ENCODE assay signal across 8 cellular contexts in the genomic region with DNA sequence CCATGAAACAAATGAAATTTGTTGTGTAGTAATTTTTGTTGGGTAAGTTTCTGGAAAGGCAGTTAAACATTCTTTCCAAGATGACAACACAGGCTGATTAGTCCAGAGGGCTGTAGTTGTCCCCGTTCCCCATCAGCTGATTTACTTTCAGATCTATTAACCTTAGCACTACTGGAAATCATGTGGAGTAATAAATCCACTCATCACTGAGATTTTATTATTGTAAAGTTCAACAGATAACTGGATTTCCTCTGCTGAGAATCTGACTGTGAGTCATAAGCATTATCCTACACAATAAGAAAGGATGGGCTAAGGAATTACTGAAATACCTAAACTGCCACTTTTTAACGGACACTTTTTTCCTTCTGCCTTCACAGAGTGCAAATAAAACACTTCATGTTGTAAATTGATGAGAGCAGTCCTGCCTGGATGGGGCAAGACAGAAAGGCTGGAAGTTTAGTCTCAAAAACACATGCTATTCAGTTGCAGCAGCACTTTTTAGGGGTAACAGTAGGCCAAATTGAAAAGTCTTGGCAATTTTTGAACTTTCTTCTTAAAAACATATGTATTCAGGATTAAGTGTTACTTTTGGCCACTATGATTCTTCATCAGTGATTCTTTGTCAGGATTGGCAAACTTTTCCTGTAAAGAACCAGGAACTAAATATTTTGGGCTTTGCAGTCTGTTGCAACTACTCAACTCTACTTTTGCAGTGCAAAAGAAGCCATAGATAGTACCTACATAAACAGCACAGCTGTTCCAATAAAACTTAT. TPM values are rescaled to one million over a fixed set of nuclear protein-coding genes. Genes with fewer than 3 reads are reported as not detected.
DNase-seq lines count a peak whose midpoint lies in the region; ATAC-seq, FAIRE-seq and TF ChIP-seq lines count a peak whose summit lies in the region.

No MANE protein-coding gene starts in this region.

- H3K4me3 ChIP-seq in K562 = no peak overlapping the region
- H3K4me3 ChIP-seq in kidney (ENCODE audit: low read length in 2 of 2) = peak overlapping the region; percentile 4 to 12
- peak overlapping the region in 2 of 4 donors; percentile 1 to 72 for H3K4me3 ChIP-seq in stomach

- no peaks in the 10 kb centered on the region for H3K9me1 ChIP-seq in K562 (ENCODE audit: control insufficient read depth, insufficient read depth, low read length)

- POLR2A ChIA-PET in HEK293T (lab: Yijun Ruan, JAX) (no interaction called here), K562 (lab: Yijun Ruan, JAX) (interaction anchor here (0.5 to 1.7 kb wide), 4 partner anchors 8 to 1108 kb away, joined by 3 to 6 read pairs (median 4); no protein-coding TSS in a partner anchor)

- no peak for TF ChIP-seq RAD21 in K562 (CRISPR knock-in tag; conservative IDR thresholded peaks at IDR 0.05 in 1 of 2, IDR thresholded peaks at IDR 0.05 in 1 of 2)

- WGBS in K562 (ENCODE audit: insufficient coverage, low coverage, missing lambda C conversion rate) = 43% methylated on average over 2 of the region's 2 CpGs
- 16 to 43% (median 38%) methylated on average over 2 of the region's 2 CpGs for WGBS in stomach, 5 donors

- H3K27me3 ChIP-seq in K562 (ENCODE audit: control insufficient read depth in 2 of 2, insufficient read depth in 2 of 2, low read length in 2 of 2) (no peaks in the 10 kb centered on the region), stomach (no peaks in the 10 kb centered on the region)

- H3K79me2 ChIP-seq in K562 (ENCODE audit: control insufficient read depth, insufficient read depth, low read length) = peaks cover 34% of the 10 kb centered on the region

- no peak overlapping the region for H2AFZ ChIP-seq in K562 (ENCODE audit: low read depth, low read length)

- no peak for TF ChIP-seq EP300 in K562 (IDR thresholded peaks at IDR 0.05; ENCODE audit: low read length)
- no peak for TF ChIP-seq EP300 in stomach (IDR thresholded peaks at IDR 0.05)

- H4K20me1 ChIP-seq in K562 (replicated peaks; ENCODE audit: control insufficient read depth, insufficient read depth, low read length) = no peaks in the 10 kb centered on the region

- H3K9me3 ChIP-seq in K562 (replicated peaks; ENCODE audit: control insufficient read depth, insufficient read depth, low read depth, low read length) (no peaks in the 10 kb centered on the region), kidney (ENCODE audit: control insufficient read depth in 1 of 2, low read length in 2 of 2) (no peaks in the 10 kb centered on the region), stomach (no peaks in the 10 kb centered on the region)

- in situ Hi-C loops in K562 (cut with MboI) = no loop called here

- DNase-seq in HEK293T (ENCODE audit: extremely low spot score) = no peak
- no peak for DNase-seq in K562 (ENCODE audit: extremely low read depth in 1 of 4, low spot score in 3 of 4)
- DNase-seq in kidney = no peak
- no peak for DNase-seq in stomach
- no peak for DNase-seq in occipital lobe (lab: John Stamatoyannopoulos, UW)
- no peak for DNase-seq in NCI-H2196 (lab: John Stamatoyannopoulos, UW; ENCODE audit: unreplicated experiment)

- FAIRE-seq in K562 (lab: Jason Lieb, UNC) (no peak), kidney (lab: Jason Lieb, UNC) (peak; percentile 70)

- CTCF ChIA-PET in HEK293T (lab: Yijun Ruan, JAX) = no interaction called here
- CTCF ChIA-PET in K562 (lab: Yijun Ruan, JAX; ENCODE audit: low intra/inter-chr PET ratio) = no interaction called here

- TF ChIP-seq POLR2A in K562 (conservative IDR thresholded peaks at IDR 0.05) (no peak), stomach (IDR thresholded peaks at IDR 0.05) (no peak)

- no peak for ATAC-seq in K562
- no peak for ATAC-seq in GM18870 (IDR thresholded peaks at IDR 0.05; ENCODE audit: unreplicated experiment)
- ATAC-seq in GM21723 (IDR thresholded peaks at IDR 0.05; ENCODE audit: unreplicated experiment) = no peak

- H3K27ac ChIP-seq in K562 (ENCODE audit: extremely low read depth, low read depth, low read length) = no peak overlapping the region
- H3K27ac ChIP-seq in kidney (ENCODE audit: low read depth in 2 of 2, low read length in 2 of 2) = peak overlapping the region; percentile 85 to 92
- H3K27ac ChIP-seq in stomach = peak overlapping the region in 4 of 5 donors; percentile 71 to 95 (median 88)

- H3K9ac ChIP-seq in K562 (ENCODE audit: insufficient read depth in 1 of 2, low read depth in 2 of 2, low read length in 2 of 2) = no peak overlapping the region
- peak overlapping the region in 1 of 2 donors; percentile 35 for H3K9ac ChIP-seq in kidney (ENCODE audit: low read length in 2 of 2)

- TF ChIP-seq CTCF in K562 (IDR thresholded peaks at IDR 0.05 in 2 of 3, conservative IDR thresholded peaks at IDR 0.05 in 1 of 3; ENCODE audit: insufficient read depth in 2 of 3, low read depth in 1 of 3, low read length in 3 of 3) (no peak), kidney (IDR thresholded peaks at IDR 0.05; ENCODE audit: borderline replicate concordance, extremely low read depth, insufficient read depth) (no peak), stomach (IDR thresholded peaks at IDR 0.05) (no peak)

- no peak overlapping the region for H3K4me2 ChIP-seq in K562 (ENCODE audit: insufficient read depth, low read length)

- H3K4me1 ChIP-seq in K562 (replicated peaks in 1 of 2; ENCODE audit: control insufficient read depth in 2 of 2, insufficient read depth in 2 of 2, low read length in 2 of 2) (peaks cover 4 to 6% of the 10 kb centered on the region in 2 experiments; a peak in 3 of 5 replicates), kidney (ENCODE audit: control insufficient read depth in 1 of 2, insufficient read depth in 1 of 2, low read depth in 1 of 2, low read length in 2 of 2) (peaks cover 12 to 61% of the 10 kb centered on the region in 2 donors), stomach (peaks cover 26 to 99% (median 74%) of the 10 kb centered on the region in 4 donors)

- intact Hi-C loops in K562 (cut with micrococcal nuclease) (no loop called here), kidney (cut with DNase I) (no loop called here), stomach (cut with DNase I; ENCODE audit: low total_unique reads) (no loop called here)

- peaks cover 7% of the 10 kb centered on the region; the same call in 1 of the 3 replicates for H3K36me3 ChIP-seq in K562 (ENCODE audit: control insufficient read depth, insufficient read depth, low read length)
- H3K36me3 ChIP-seq in kidney (ENCODE audit: control insufficient read depth in 1 of 2, insufficient read depth in 2 of 2, low read length in 2 of 2) = peaks cover 0 to 3% of the 10 kb centered on the region in 2 donors
- H3K36me3 ChIP-seq in stomach = no peaks in the 10 kb centered on the region

- BruUV-seq in K562 (replicated peaks; lab: Mats Ljungman, UMichigan) = no TSS peak

TF ChIP-seq in HEK293T, 16 proteins besides CTCF, POLR2A, EP300 and RAD21:
- TF ChIP-seq, protein P1, sequence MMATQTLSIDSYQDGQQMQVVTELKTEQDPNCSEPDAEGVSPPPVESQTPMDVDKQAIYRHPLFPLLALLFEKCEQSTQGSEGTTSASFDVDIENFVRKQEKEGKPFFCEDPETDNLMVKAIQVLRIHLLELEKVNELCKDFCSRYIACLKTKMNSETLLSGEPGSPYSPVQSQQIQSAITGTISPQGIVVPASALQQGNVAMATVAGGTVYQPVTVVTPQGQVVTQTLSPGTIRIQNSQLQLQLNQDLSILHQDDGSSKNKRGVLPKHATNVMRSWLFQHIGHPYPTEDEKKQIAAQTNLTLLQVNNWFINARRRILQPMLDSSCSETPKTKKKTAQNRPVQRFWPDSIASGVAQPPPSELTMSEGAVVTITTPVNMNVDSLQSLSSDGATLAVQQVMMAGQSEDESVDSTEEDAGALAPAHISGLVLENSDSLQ (IDR thresholded peaks at IDR 0.05) = 0 out of 2 replicates have a peak, but pooled peaks have one; percentile 3
- no peak for TF ChIP-seq ARNT (IDR thresholded peaks at IDR 0.05)

TF ChIP-seq in K562, 482 proteins besides CTCF, POLR2A, EP300 and RAD21 (continues in another document):
- no peak for TF ChIP-seq PHF20 (IDR thresholded peaks at IDR 0.05; ENCODE audit: partially characterized antibody)
- peak; percentile 69 to 83; a peak in 3 of 4 replicates for TF ChIP-seq KDM1A (IDR thresholded peaks at IDR 0.05)

RNA-seq across cellular contexts. Expression of gene STOM, which starts 7.1 kb away (rescaled TPM):
- total RNA-seq in K562 (2011; cell fraction: chromatin; rRNA removed; ENCODE audit: low replicate concordance) = 57.6 and 69.2 TPM in 2 replicates
- total RNA-seq in K562 (2011; cell fraction: nucleolus; rRNA removed) = 86.6 and 95.4 TPM in 2 replicates
- 109 and 133 TPM in 2 replicates for total RNA-seq in K562 (2011; cell fraction: nucleoplasm; rRNA removed)
- total RNA-seq in K562 (2014; rRNA removed) (23.2 and 34.7 TPM in 2 replicates), K562 (2014; rRNA removed; fragmentation: Illumina TruSeq; extraction: Trizol) (43.9 and 52.4 TPM in 2 replicates), K562 (2015; rRNA removed; fragmentation: Illumina TruSeq; extraction: Trizol) (54.4 and 58.1 TPM in 2 replicates), K562 (2021) (56.7 and 56.9 TPM in 2 replicates), kidney (229 TPM), stomach (100 to 1,000 TPM in 4 of 5 donors, 10 to 100 TPM in 1; 85.7 to 238 (median 137) TPM), occipital lobe (25.1 TPM)
- polyA plus RNA-seq in K562 (2011; rRNA removed) (62.6 and 140 TPM in 2 replicates), K562 (2014; fragmentation: Illumina TruSeq; extraction: Trizol) (46.9 and 49.4 TPM in 2 replicates), K562 (2014; fragmentation: Nextera tagmentation; extraction: Ambion mirVana) (10 to 100 TPM; 24.6 to 35.8 TPM), K562 (2014; rRNA removed) (33.5 and 43.0 TPM in 2 replicates), kidney (ENCODE audit: insufficient read depth, low read depth, low replicate concordance) (165 TPM), stomach (100 to 1,000 TPM in 1 of 3 donors, 10 to 100 TPM in 2; 35.3 to 174 (median 45.6) TPM)
- 46.5 and 61.5 TPM in 2 replicates for polyA plus RNA-seq in K562 (2011; cell fraction: cytosol; rRNA removed)
- polyA plus RNA-seq in K562 (2011; cell fraction: nucleus; rRNA removed) = 15.3 and 22.4 TPM in 2 replicates
- 27.0 and 42.0 TPM in 2 replicates for polyA plus RNA-seq in K562 (2012)
- polyA minus RNA-seq in K562 (2011; rRNA and poly(A)+ RNA removed) = 40.2 and 82.5 TPM in 2 replicates
- 37.9 and 62.8 TPM in 2 replicates for polyA minus RNA-seq in K562 (2011; cell fraction: cytosol; rRNA and poly(A)+ RNA removed)
- 11.0 and 11.8 TPM in 2 replicates for polyA minus RNA-seq in K562 (2011; cell fraction: nucleus; rRNA and poly(A)+ RNA removed)
